8 cellular contexts compared by ENCODE assay signal in genomic region chr2:239266779-239267410, GRCh38.
DNase-seq lines count a peak whose midpoint lies in the region; ATAC-seq, FAIRE-seq and TF ChIP-seq lines count a peak whose summit lies in the region.

No MANE protein-coding gene starts in this region.

- no peaks in the 10 kb centered on the region for H3K27me3 ChIP-seq in H1 (replicated peaks in 1 of 4; ENCODE audit: control insufficient read depth in 3 of 4, extremely low read depth in 1 of 4, insufficient read depth in 3 of 4, low read length in 3 of 4)
- no peaks in the 10 kb centered on the region for H3K27me3 ChIP-seq in gastrocnemius medialis

- no peaks in the 10 kb centered on the region for H3K9me3 ChIP-seq in H1 (ENCODE audit: insufficient read depth in 2 of 2, low read depth in 1 of 2, low read length in 1 of 2)
- no peaks in the 10 kb centered on the region for H3K9me3 ChIP-seq in gastrocnemius medialis

- no peak overlapping the region for H3K4ac ChIP-seq in H1 (replicated peaks; ENCODE audit: insufficient read length, low read depth, low read length)

- H2AFZ ChIP-seq in H1 (ENCODE audit: low read length) = no peak overlapping the region

- no peak overlapping the region for H2BK120ac ChIP-seq in H1 (replicated peaks; ENCODE audit: low read depth, low read length)

- no peak overlapping the region; the same call in 1 of the 2 replicates for H3K18ac ChIP-seq in H1 (ENCODE audit: extremely low read depth, low read length)

- no peak for TF ChIP-seq RAD21 in H1 (IDR thresholded peaks at IDR 0.05 in 1 of 2, conservative IDR thresholded peaks at IDR 0.05 in 1 of 2; ENCODE audit: low read depth in 2 of 2, low read length in 2 of 2)

- peaks cover 22% of the 10 kb centered on the region for H3K79me1 ChIP-seq in H1 (ENCODE audit: low read depth, low read length)

- H3K23me2 ChIP-seq in H1 (ENCODE audit: low read depth, low read length) = no peaks in the 10 kb centered on the region; the same call in 1 of the 2 replicates

- 93% methylated on average over 16 of the region's 16 CpGs; no CpG with 5 or more reads in 1 of the 2 experiments for WGBS in H1 (ENCODE audit: extremely low coverage in 1 of 2, insufficient coverage in 1 of 2, insufficient read length in 1 of 2, insufficient replicate concordance in 2 of 2, low coverage in 1 of 2, low lambda C conversion rate in 2 of 2, missing lambda C conversion rate in 1 of 2), 2 experiments

- no peak for DNase-seq in Jurkat, Clone E6-1 (ENCODE audit: low read depth, low spot score)
- DNase-seq in H1 (ENCODE audit: low read depth in 1 of 2, low spot score in 2 of 2) = no peak
- no peak for DNase-seq in gastrocnemius medialis
- DNase-seq in KBM-7 = no peak
- no peak for DNase-seq in DMS79 (lab: John Stamatoyannopoulos, UW)
- no peak for DNase-seq in NCI-H82 (lab: John Stamatoyannopoulos, UW)

- no peak overlapping the region for H4K5ac ChIP-seq in H1 (ENCODE audit: insufficient read length, low read depth, low read length)

- POLR2A ChIA-PET in H1 (lab: Charles Lee; ENCODE audit: partially characterized antibody) = no interaction called here

- H3K4me3 ChIP-seq in Jurkat, Clone E6-1 (ENCODE audit: low read length) = peak overlapping the region; percentile 80
- H3K4me3 ChIP-seq in H1 (ENCODE audit: extremely low read depth in 1 of 4, insufficient read depth in 2 of 4, low read depth in 3 of 4, low read length in 4 of 4) (no peak overlapping the region), gastrocnemius medialis (peak overlapping the region in 3 of 4 donors; percentile 11 to 22 (median 19))

- TF ChIP-seq POLR2A in H1 (IDR thresholded peaks at IDR 0.05; ENCODE audit: control extremely low read depth in 1 of 2, low read depth in 2 of 2, low read length in 2 of 2) = no peak
- no peak for TF ChIP-seq POLR2A in gastrocnemius medialis (IDR thresholded peaks at IDR 0.05)

- H3K79me2 ChIP-seq in H1 (ENCODE audit: control insufficient read depth in 1 of 2, insufficient read depth in 2 of 2, low read length in 2 of 2) = peaks cover 3 to 96% of the 10 kb centered on the region in 2 experiments; a peak in 2 of 4 replicates

- intact Hi-C loops in gastrocnemius medialis (cut with DNase I; ENCODE audit: low total_unique reads) = loop anchor here (5.0 kb wide), 1 partner anchor 130 kb away; no protein-coding TSS in a partner anchor

- peak overlapping the region; percentile 81 for H2BK5ac ChIP-seq in H1 (ENCODE audit: low read depth, low read length)

- no peak overlapping the region; the same call in none of the 2 replicates for H2AK5ac ChIP-seq in H1 (ENCODE audit: low read depth, low read length)

- CTCF ChIA-PET in H1 (lab: Charles Lee; ENCODE audit: partially characterized antibody) = interaction anchor here (0.7 to 2.0 kb wide), 10 partner anchors 9 to 130 kb away, joined by 3 to 6 read pairs (median 4); no protein-coding TSS in a partner anchor

- H4K8ac ChIP-seq in H1 (ENCODE audit: extremely low read depth, insufficient read depth, low read length) = 0 out of 2 replicates have a peak overlapping the region, but pooled peaks have one; percentile 29

- H3K14ac ChIP-seq in H1 (ENCODE audit: insufficient read length) = no peak overlapping the region

- peaks cover 0 to 22% (median 13%) of the 10 kb centered on the region in 4 experiments; a peak in 5 of 7 replicates for H3K4me1 ChIP-seq in H1 (replicated peaks in 1 of 4; ENCODE audit: control insufficient read depth in 3 of 4, insufficient read depth in 4 of 4, low read length in 3 of 4)
- peaks cover 87 to 100% of the 10 kb centered on the region in 2 donors for H3K4me1 ChIP-seq in gastrocnemius medialis

- TF ChIP-seq EP300 in H1 (IDR thresholded peaks at IDR 0.05; ENCODE audit: borderline replicate concordance in 1 of 2, low read depth in 2 of 2, low read length in 2 of 2) = no peak

- H2BK20ac ChIP-seq in H1 (ENCODE audit: low read length) = no peak overlapping the region

- peak; percentile 16 for ATAC-seq in GM19455 (IDR thresholded peaks at IDR 0.05; ENCODE audit: unreplicated experiment)
- ATAC-seq in gastrocnemius medialis = no peak
- ATAC-seq in GM18867 (IDR thresholded peaks at IDR 0.05; ENCODE audit: unreplicated experiment) = no peak

- H2BK12ac ChIP-seq in H1 (ENCODE audit: low read depth, low read length) = 0 out of 2 replicates have a peak overlapping the region, but pooled peaks have one; percentile 33

- no peak overlapping the region for H3K23ac ChIP-seq in H1 (ENCODE audit: insufficient read length)

- no peak overlapping the region for H3K4me2 ChIP-seq in H1 (ENCODE audit: insufficient read depth in 1 of 2, low read depth in 2 of 2, low read length in 2 of 2)

- TF ChIP-seq CTCF in H1 (IDR thresholded peaks at IDR 0.05; ENCODE audit: control extremely low read depth in 1 of 3, insufficient read depth in 1 of 3, low read depth in 1 of 3, low read length in 3 of 3) (no peak), gastrocnemius medialis (IDR thresholded peaks at IDR 0.05 in 4 of 5, conservative IDR thresholded peaks at IDR 0.05 in 1 of 5) (no peak)

- in situ Hi-C loops in gastrocnemius medialis (cut with MboI; ENCODE audit: low sequenced_read_pairs in 4 of 4) (no loop called here), KBM-7 (cut with MboI; ENCODE audit: low pct_unique_long_range_greater_than_20kb, low sequenced_read_pairs) (no loop called here)

- no peak overlapping the region for H3K9ac ChIP-seq in H1 (replicated peaks in 1 of 4; ENCODE audit: extremely low read depth in 1 of 4, low read depth in 3 of 4, low read length in 3 of 4)

- H3K27ac ChIP-seq in H1 (ENCODE audit: low read depth, low read length) (no peak overlapping the region), gastrocnemius medialis (peak overlapping the region; percentile 94 to 99 (median 98))

- H2BK15ac ChIP-seq in H1 (ENCODE audit: low read length) = peak overlapping the region; percentile 81; the same call in 1 of the 2 replicates

- H4K91ac ChIP-seq in H1 (replicated peaks; ENCODE audit: insufficient read length, low read length) = peak overlapping the region; percentile 66

- no peak overlapping the region for H3K56ac ChIP-seq in H1 (replicated peaks; ENCODE audit: insufficient read length, low read depth, low read length)

- no peak for FAIRE-seq in H1 (lab: Jason Lieb, UNC)

- H4K20me1 ChIP-seq in H1 (replicated peaks in 1 of 2; ENCODE audit: control insufficient read depth in 1 of 2, insufficient read depth in 2 of 2, low read length in 2 of 2) = peaks cover 4 to 31% of the 10 kb centered on the region in 2 experiments

- H3K36me3 ChIP-seq in H1 (ENCODE audit: control insufficient read depth in 2 of 4, insufficient read depth in 4 of 4, low read length in 3 of 4) (no peaks in the 10 kb centered on the region), gastrocnemius medialis (no peaks in the 10 kb centered on the region)

TF ChIP-seq in H1, 55 proteins besides CTCF, POLR2A, EP300 and RAD21 (continues in another document):
- TF ChIP-seq TEAD4 (IDR thresholded peaks at IDR 0.05; ENCODE audit: low read depth, low read length) (no peak), RBBP5 (IDR thresholded peaks at IDR 0.05; ENCODE audit: borderline replicate concordance, low read depth, low read length) (no peak), JUND (IDR thresholded peaks at IDR 0.05; ENCODE audit: low read length) (no peak), KDM1A (IDR thresholded peaks at IDR 0.05; ENCODE audit: borderline replicate concordance, low read length) (no peak), GTF2F1 (IDR thresholded peaks at IDR 0.05; ENCODE audit: borderline replicate concordance, low read depth, low read length) (no peak)

Comparison
In these comparisons a context has a peak if more than half of its experiments do, and no peak if none do; other contexts are left out.
1. H3K4me3 ChIP-seq: peak in Jurkat, Clone E6-1 (single experiment) and gastrocnemius medialis (3 of 4); none in H1 (0 of 4).